9 cellular contexts compared by ENCODE assay signal in the genomic region with DNA sequence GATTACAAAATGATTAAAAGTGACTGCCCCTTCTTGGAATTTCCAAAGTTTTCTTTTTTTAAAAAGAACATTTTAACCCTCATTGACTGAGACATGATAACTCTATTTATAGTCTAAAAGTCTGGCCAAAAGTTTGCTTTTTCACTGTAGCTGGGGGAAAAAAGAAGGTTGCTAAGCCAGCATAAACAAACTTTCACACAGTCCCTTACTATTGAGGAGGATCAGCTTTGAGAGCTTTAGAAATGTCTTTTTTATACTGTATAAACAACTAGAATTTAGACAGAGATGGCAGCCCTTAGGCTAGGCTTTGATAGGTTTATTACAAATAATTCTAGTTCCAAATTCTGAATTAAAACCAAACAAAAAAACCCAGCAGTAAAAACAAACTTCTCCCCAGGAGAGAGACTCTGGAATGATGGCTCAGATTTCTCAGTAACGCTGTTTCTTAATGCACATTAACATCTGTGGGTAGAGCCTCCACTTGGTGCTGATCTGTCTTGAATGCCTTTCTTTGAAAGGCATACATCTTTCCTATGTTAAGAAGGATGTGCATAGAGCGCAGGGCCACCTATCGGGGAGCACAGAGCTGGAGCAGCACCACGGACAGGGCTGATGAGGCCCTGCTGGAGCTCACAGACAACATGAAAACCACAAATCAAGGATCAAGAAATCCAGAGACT.
A peak's percentile ranks its signal among the peaks of the same experiment; 100 is the strongest.
DNase-seq lines count a peak whose midpoint lies in the region; ATAC-seq, FAIRE-seq and TF ChIP-seq lines count a peak whose summit lies in the region.
"Had no signal": no experiment of that assay in that cellular context is flagged by ENCODE, and none has a peak within 500 bp of the region (broad histone marks: within the 10 kb centered on the region; RNA-seq: fewer than 3 reads in every experiment).

No MANE protein-coding gene starts in this region.

- intact Hi-C loops in gastrocnemius medialis (cut with DNase I; ENCODE audit: low total_unique reads): loop anchor here (2.0 kb wide), 1 partner anchor 15 kb away; no protein-coding TSS in a partner anchor
- intact Hi-C loops in prostate gland (cut with DNase I): no loop called here
- intact Hi-C loops in adrenal gland (cut with DNase I): no loop called here

- H3K27me3 ChIP-seq in GM23248 (replicated peaks; ENCODE audit: insufficient read depth) (no peaks in the 10 kb centered on the region), gastrocnemius medialis (no peaks in the 10 kb centered on the region), prostate gland (replicated peaks; ENCODE audit: insufficient read depth) (no peaks in the 10 kb centered on the region), adrenal gland (no peaks in the 10 kb centered on the region)

- WGBS in GM23248 (ENCODE audit: low coverage in 1 of 2, low lambda C conversion rate in 2 of 2, missing lambda C conversion rate in 2 of 2), 2 experiments: 49 to 53% methylated on average over 4 of the region's 4 CpGs
- WGBS in prostate gland: 26% methylated on average over 4 of the region's 4 CpGs
- 62 to 74% (median 67%) methylated on average over 4 of the region's 4 CpGs for WGBS in adrenal gland, 4 donors

- H3K4me1 ChIP-seq in GM23248 (ENCODE audit: insufficient read depth): no peaks in the 10 kb centered on the region
- peaks cover 31% of the 10 kb centered on the region in 2 donors for H3K4me1 ChIP-seq in gastrocnemius medialis
- peaks cover 5% of the 10 kb centered on the region for H3K4me1 ChIP-seq in prostate gland (replicated peaks)
- peaks cover 0 to 14% of the 10 kb centered on the region in 2 donors for H3K4me1 ChIP-seq in adrenal gland (replicated peaks in 1 of 2)

- no peak overlapping the region for H2AFZ ChIP-seq in GM23248

- H3K79me2 ChIP-seq in GM23248 (ENCODE audit: insufficient read depth): no peaks in the 10 kb centered on the region

- no peak overlapping the region for H3K9ac ChIP-seq in GM23248

- peak; percentile 55 for FAIRE-seq in endometrium (lab: Jason Lieb, UNC)

- DNase-seq in GM23248 (peak; percentile 40), NCI-H69 (lab: John Stamatoyannopoulos, UW) (peak; percentile 45), gastrocnemius medialis (no peak), prostate gland (ENCODE audit: low spot score) (no peak), NCI-H345 (lab: John Stamatoyannopoulos, UW) (no peak), adrenal gland (no peak)
- DNase-seq: NCI-H1092 treated with DMSO at 0.1 percent for 48 hours had no signal

- H3K9me2 ChIP-seq in GM23248 (ENCODE audit: insufficient read depth): no peaks in the 10 kb centered on the region

- H3K36me3 ChIP-seq in GM23248 (ENCODE audit: low read depth): no peaks in the 10 kb centered on the region
- H3K36me3 ChIP-seq in gastrocnemius medialis: peaks cover 0 to 30% of the 10 kb centered on the region in 2 donors
- no peaks in the 10 kb centered on the region for H3K36me3 ChIP-seq in prostate gland
- H3K36me3 ChIP-seq in adrenal gland (replicated peaks in 1 of 2): no peaks in the 10 kb centered on the region

- no peaks in the 10 kb centered on the region for H3K9me3 ChIP-seq in GM23248 (ENCODE audit: low read depth)
- H3K9me3 ChIP-seq in gastrocnemius medialis: no peaks in the 10 kb centered on the region
- H3K9me3 ChIP-seq in prostate gland: no peaks in the 10 kb centered on the region
- no peaks in the 10 kb centered on the region for H3K9me3 ChIP-seq in adrenal gland (replicated peaks in 1 of 3)

- TF ChIP-seq CTCF in gastrocnemius medialis (IDR thresholded peaks at IDR 0.05 in 4 of 5, conservative IDR thresholded peaks at IDR 0.05 in 1 of 5) (no peak), prostate gland (IDR thresholded peaks at IDR 0.05) (peak in 1 of 4 experiments; percentile 6), adrenal gland (IDR thresholded peaks at IDR 0.05) (no peak)

- no peaks in the 10 kb centered on the region for H4K20me1 ChIP-seq in GM23248 (ENCODE audit: insufficient read depth)

- in situ Hi-C loops in GM23248 (cut with MboI): no loop called here
- in situ Hi-C loops in gastrocnemius medialis (cut with MboI; ENCODE audit: low sequenced_read_pairs in 4 of 4): no loop called here

- no peak overlapping the region for H3K27ac ChIP-seq in GM23248
- H3K27ac ChIP-seq in gastrocnemius medialis: peak overlapping the region; percentile 91 to 98 (median 97)
- no peak overlapping the region for H3K27ac ChIP-seq in prostate gland
- peak overlapping the region in 2 of 5 donors; percentile 33 to 37 for H3K27ac ChIP-seq in adrenal gland

- no peak overlapping the region for H3K4me3 ChIP-seq in GM23248
- H3K4me3 ChIP-seq in gastrocnemius medialis: no peak overlapping the region
- no peak overlapping the region for H3K4me3 ChIP-seq in prostate gland
- no peak overlapping the region for H3K4me3 ChIP-seq in adrenal gland

- no peak overlapping the region for H3K4me2 ChIP-seq in GM23248 (ENCODE audit: unreplicated experiment)

- no peak for ATAC-seq in gastrocnemius medialis
- ATAC-seq in HG02571 (IDR thresholded peaks at IDR 0.05; ENCODE audit: unreplicated experiment): no peak

- H3F3A ChIP-seq in GM23248 (ENCODE audit: insufficient read depth): no peaks in the 10 kb centered on the region

- no peak for TF ChIP-seq POLR2A in gastrocnemius medialis (IDR thresholded peaks at IDR 0.05)
- no peak for TF ChIP-seq POLR2A in prostate gland (IDR thresholded peaks at IDR 0.05)
- TF ChIP-seq POLR2A in adrenal gland (IDR thresholded peaks at IDR 0.05): no peak

Comparison
In these comparisons a context has a peak if more than half of its experiments do, and no peak if none do; other contexts are left out.
1. DNase-seq: peak in GM23248 (single experiment) and NCI-H69 (single experiment); none in gastrocnemius medialis (0 of 2), prostate gland (single experiment), NCI-H345 (single experiment) and adrenal gland (0 of 7).
2. H3K27ac ChIP-seq: peak in gastrocnemius medialis (4 of 4); none in GM23248 (single experiment) and prostate gland (0 of 2).